In the genomic region with DNA sequence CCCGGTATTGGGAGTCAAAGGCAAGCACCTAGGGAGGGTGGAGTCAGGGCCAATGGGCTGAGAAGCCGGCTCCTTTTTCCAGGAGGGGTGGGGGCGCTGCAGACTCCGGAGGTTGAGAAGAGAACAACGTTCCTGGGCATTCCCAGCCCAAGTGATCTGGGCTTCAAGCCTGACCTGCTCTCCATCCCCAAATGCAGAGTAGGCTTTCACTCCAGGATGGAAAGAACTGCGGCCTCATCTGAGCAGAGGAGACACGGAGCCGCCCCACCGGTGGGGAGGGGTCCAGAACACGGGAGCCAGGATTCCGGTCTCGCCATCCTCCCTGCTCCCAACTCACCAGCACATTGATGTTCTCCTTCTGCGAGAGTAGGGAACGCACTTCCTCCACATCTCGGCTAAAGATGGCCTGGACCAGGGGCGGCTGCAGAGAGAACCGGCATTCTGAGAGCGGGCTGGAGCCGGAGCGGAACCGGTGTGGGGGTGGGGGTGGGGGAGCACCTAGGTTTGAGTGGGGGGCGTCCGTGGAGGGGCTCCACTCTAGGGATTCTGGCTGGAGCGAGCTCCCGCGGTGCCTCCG, we compare ENCODE assay signal across 8 cellular contexts. TPM values are rescaled to one million over a fixed set of nuclear protein-coding genes. Genes with fewer than 3 reads are reported as not detected.
DNase-seq lines count a peak whose midpoint lies in the region; ATAC-seq, FAIRE-seq and TF ChIP-seq lines count a peak whose summit lies in the region.

No MANE protein-coding gene starts in this region.

- intact Hi-C loops in Right ventricle myocardium superior (cut with DNase I), result no loop called here
- intact Hi-C loops in Right ventricle myocardium inferior (cut with DNase I), result loop anchor here (5.0 kb wide), 1 partner anchor 35 kb away; a partner anchor contains a TSS
- intact Hi-C loops in pancreas (cut with DNase I), result loop anchor here in 1 of 3 donors (10.0 kb wide), 1 partner anchor 63 kb away; no protein-coding TSS in a partner anchor

- no peak for TF ChIP-seq EP300 in gastroesophageal sphincter (IDR thresholded peaks at IDR 0.05)

- no peak for FAIRE-seq in pancreas (lab: Jason Lieb, UNC)

- H3K9me3 ChIP-seq in HUES48 (ENCODE audit: control insufficient read depth, insufficient read depth, low read length) (no peaks in the 10 kb centered on the region), WERI-Rb-1 (ENCODE audit: severe bottlenecking) (no peaks in the 10 kb centered on the region), gastroesophageal sphincter (no peaks in the 10 kb centered on the region), pancreas (no peaks in the 10 kb centered on the region)

- DNase-seq in Right ventricle myocardium superior (no peak), Right ventricle myocardium inferior (ENCODE audit: missing footprints) (no peak), WERI-Rb-1 (peak; percentile 69), pancreas (no peak)
- DNase-seq in stimulated activated CD4-positive, alpha-beta T cell treated with anti-CD3 and anti-CD28 coated beads, Interleukin-2, amount 100 ng/mL, for 48 hours, result no peak

- ATAC-seq in Right ventricle myocardium superior (ENCODE audit: poor library complexity) (peak; percentile 23), Right ventricle myocardium inferior (no peak), gastroesophageal sphincter (no peak), pancreas (peak; percentile 34 to 51 (median 41)), HG03521 (IDR thresholded peaks at IDR 0.05; ENCODE audit: unreplicated experiment) (no peak)

- WGBS in gastroesophageal sphincter (ENCODE audit: low coverage in 1 of 2), 2 donors, result 0% methylated on average over 4 of the region's 27 CpGs; no CpG with 5 or more reads in 1 of the 2 donors
- WGBS in pancreas, 2 donors, result 1% methylated on average over 27 of the region's 27 CpGs

- H3K27ac ChIP-seq in HUES48 (ENCODE audit: low read depth, low read length) (peak overlapping the region; percentile 67), WERI-Rb-1 (peak overlapping the region; percentile 96), gastroesophageal sphincter (peak overlapping the region; percentile 70 to 96 (median 92)), pancreas (peak overlapping the region; percentile 65 to 89 (median 83))

- peak overlapping the region; percentile 30; the same call in 1 of the 2 replicates for H3K9ac ChIP-seq in HUES48 (ENCODE audit: low read depth, low read length)

- no peak for TF ChIP-seq POLR2A in gastroesophageal sphincter (IDR thresholded peaks at IDR 0.05)

- TF ChIP-seq CTCF in WERI-Rb-1 (IDR thresholded peaks at IDR 0.05; ENCODE audit: low read depth, low read length) (no peak), gastroesophageal sphincter (IDR thresholded peaks at IDR 0.05) (no peak), pancreas (IDR thresholded peaks at IDR 0.05) (no peak)

- H3K4me3 ChIP-seq in HUES48 (ENCODE audit: low read depth, low read length), result peak overlapping the region; percentile 85
- peak overlapping the region; percentile 64 for H3K4me3 ChIP-seq in WERI-Rb-1 (ENCODE audit: low read depth, low read length)
- peak overlapping the region; percentile 82 to 96 for H3K4me3 ChIP-seq in gastroesophageal sphincter
- H3K4me3 ChIP-seq in pancreas, result peak overlapping the region; percentile 74 to 94 (median 92)

- peaks cover 41% of the 10 kb centered on the region for H3K36me3 ChIP-seq in HUES48 (ENCODE audit: control insufficient read depth, insufficient read depth, low read length)
- peaks cover 44% of the 10 kb centered on the region for H3K36me3 ChIP-seq in WERI-Rb-1
- peaks cover 0 to 43% of the 10 kb centered on the region in 2 donors for H3K36me3 ChIP-seq in gastroesophageal sphincter
- peaks cover 0 to 28% (median 14%) of the 10 kb centered on the region in 3 donors for H3K36me3 ChIP-seq in pancreas

- H3K4me1 ChIP-seq in HUES48 (ENCODE audit: control insufficient read depth, insufficient read depth, low read length), result peaks cover 17% of the 10 kb centered on the region
- peaks cover 4 to 34% (median 21%) of the 10 kb centered on the region in 3 donors for H3K4me1 ChIP-seq in gastroesophageal sphincter
- peaks cover 0 to 19% (median 0%) of the 10 kb centered on the region in 3 donors for H3K4me1 ChIP-seq in pancreas

- H3K27me3 ChIP-seq in HUES48 (ENCODE audit: control insufficient read depth, insufficient read depth, low read length) (no peaks in the 10 kb centered on the region), WERI-Rb-1 (ENCODE audit: insufficient read depth, low read depth, severe bottlenecking) (no peaks in the 10 kb centered on the region), gastroesophageal sphincter (no peaks in the 10 kb centered on the region), pancreas (no peaks in the 10 kb centered on the region)

RNA-seq across cellular contexts. Expression of a gene that starts 0.6 kb away (rescaled TPM):
- total RNA-seq in Right ventricle myocardium superior (24.6 TPM), Right ventricle myocardium inferior (23.9 TPM), gastroesophageal sphincter (10 to 100 TPM; 12.9 to 37.8 (median 15.6) TPM), pancreas (10 to 100 TPM; 12.1 to 25.1 (median 17.9) TPM)
- 10 to 100 TPM in 1 of 2 donors, 1 to 10 TPM in 1; 8.0 to 12.2 TPM for polyA plus RNA-seq in pancreas

RNA-seq across cellular contexts. Expression of a gene that starts 9.2 kb away (rescaled TPM):
- total RNA-seq in Right ventricle myocardium superior (153 TPM), Right ventricle myocardium inferior (130 TPM), gastroesophageal sphincter (10 to 100 TPM in 3 of 4 donors, 1 to 10 TPM in 1; 9.3 to 18.4 (median 12.5) TPM), pancreas (10 to 100 TPM in 4 of 6 donors, 1 to 10 TPM in 2; 8.0 to 12.9 (median 11.1) TPM)
- 10 to 100 TPM; 23.8 to 36.4 TPM for polyA plus RNA-seq in pancreas

RNA-seq across cellular contexts. Expression of a gene that starts 27.7 kb away (rescaled TPM):
- total RNA-seq in Right ventricle myocardium superior, result not detected
- not detected for total RNA-seq in Right ventricle myocardium inferior
- total RNA-seq in gastroesophageal sphincter, result 1 to 10 TPM in 1 of 4 donors, not detected in 3; 1.7 TPM
- 100 to 1,000 TPM; 108 to 289 (median 226) TPM for total RNA-seq in pancreas
- 100 to 1,000 TPM; 307 to 615 TPM for polyA plus RNA-seq in pancreas

RNA-seq across cellular contexts. Expression of a gene that starts 33.4 kb away (rescaled TPM):
- 18.8 TPM for total RNA-seq in Right ventricle myocardium superior
- total RNA-seq in Right ventricle myocardium inferior, result 22.2 TPM
- total RNA-seq in gastroesophageal sphincter, result 10 to 100 TPM; 23.7 to 34.7 (median 28.8) TPM
- total RNA-seq in pancreas, result 10 to 100 TPM; 14.3 to 23.6 (median 18.3) TPM
- 10 to 100 TPM; 14.1 to 17.9 TPM for polyA plus RNA-seq in pancreas

RNA-seq across cellular contexts. Expression of a gene that starts 35.9 kb away (rescaled TPM):
- 48.1 TPM for total RNA-seq in Right ventricle myocardium superior
- total RNA-seq in Right ventricle myocardium inferior, result 53.8 TPM
- total RNA-seq in gastroesophageal sphincter, result 100 to 1,000 TPM in 2 of 4 donors, 10 to 100 TPM in 2; 63.7 to 119 (median 102) TPM
- total RNA-seq in pancreas, result 10 to 100 TPM; 11.6 to 21.9 (median 16.7) TPM
- polyA plus RNA-seq in pancreas, result 10 to 100 TPM in 1 of 2 donors, 1 to 10 TPM in 1; 6.8 to 16.2 TPM

Comparison
In these comparisons a context has a peak if more than half of its experiments do, and no peak if none do; other contexts are left out.
1. ATAC-seq: peak in Right ventricle myocardium superior (single experiment) and pancreas (4 of 4); none in Right ventricle myocardium inferior (single experiment), gastroesophageal sphincter (single experiment) and HG03521 (single experiment).
2. RNA of a gene that starts 27.7 kb away (total RNA-seq): 108 to 289 TPM in pancreas; 1.7 TPM in gastroesophageal sphincter, not detected in Right ventricle myocardium superior (single experiment) and not detected in Right ventricle myocardium inferior (single experiment); every median in the first group is over 10 times any median in the second.
3. Peak in every context shown above with its lines, with median percentiles within 50 percentile points of each other: H3K27ac ChIP-seq and H3K4me3 ChIP-seq.